In the genomic region with DNA sequence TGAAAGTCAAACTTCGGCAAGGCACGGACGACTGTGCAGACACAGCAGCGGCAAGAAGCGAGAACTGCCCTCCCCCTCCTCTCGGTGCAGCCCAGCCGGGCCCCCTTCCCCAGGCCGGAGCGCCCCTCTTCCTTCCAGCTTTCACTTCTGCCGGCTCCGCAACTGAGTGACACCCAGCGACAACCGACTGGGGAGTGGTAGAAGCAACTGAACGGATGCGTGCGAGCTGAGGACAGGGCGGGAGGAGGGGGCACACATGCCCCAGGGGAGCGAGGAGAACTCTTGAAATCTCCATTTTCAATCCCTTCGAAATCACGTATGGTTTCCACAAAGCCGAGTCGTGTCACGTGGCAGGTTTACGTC, we compare ENCODE assay signal across 26 cellular contexts.
A peak's percentile ranks its signal among the peaks of the same experiment; 100 is the strongest.
DNase-seq lines count a peak whose midpoint lies in the region; ATAC-seq, FAIRE-seq and TF ChIP-seq lines count a peak whose summit lies in the region.
"Had no signal": no experiment of that assay in that cellular context is flagged by ENCODE, and none has a peak within 500 bp of the region (broad histone marks: within the 10 kb centered on the region; RNA-seq: fewer than 3 reads in every experiment).

No MANE protein-coding gene starts in this region.

- DNase-seq in activated effector memory CD4-positive, alpha-beta T cell treated with anti-CD3 and anti-CD28 coated beads, Interleukin-2, amount 50 U/mL, for 16 hours: peak; percentile 25
- no peak for DNase-seq in activated effector memory CD4-positive, alpha-beta T cell treated with Interleukin-2 at 50 U/mL for 16 hours
- DNase-seq in PC-9: no peak
- DNase-seq in kidney: peak; percentile 66
- DNase-seq in upper lobe of left lung: peak; percentile 12 to 54
- DNase-seq in NCI-H2227 treated with DMSO at 0.1 percent for 48 hours (lab: John Stamatoyannopoulos, UW): no peak
- DNase-seq: activated gamma-delta T cell; amniotic stem cell; esophagus squamous epithelium; GDM1; GOT3; mesenchymal stem cell; NCI-H1694; NCI-H2171; NCI-H524 treated with DMSO at 0.1 percent for 48 hours; stimulated activated CD4-positive, alpha-beta T cell treated with anti-CD3 and anti-CD28 coated beads, Interleukin-4, amount 100 ng/mL, for 4 hours; stomach; transverse colon had no signal

- no peak for TF ChIP-seq CTCF in PC-9 (conservative IDR thresholded peaks at IDR 0.05)
- no peak for TF ChIP-seq CTCF in kidney (IDR thresholded peaks at IDR 0.05; ENCODE audit: borderline replicate concordance, extremely low read depth, insufficient read depth)
- no peak for TF ChIP-seq CTCF in upper lobe of left lung (IDR thresholded peaks at IDR 0.05)

- H3K4me3 ChIP-seq in PC-9 (no peak overlapping the region), kidney (ENCODE audit: low read length in 2 of 2) (no peak overlapping the region), upper lobe of left lung (no peak overlapping the region)
- H3K4me3 ChIP-seq: breast epithelium, coronary artery, esophagus squamous epithelium, gastrocnemius medialis, stomach, transverse colon had no signal

- no peak overlapping the region for H3K9ac ChIP-seq in kidney (ENCODE audit: low read length in 2 of 2)

- FAIRE-seq in kidney (lab: Jason Lieb, UNC): no peak
- FAIRE-seq: GM18507, keratinocyte had no signal

- peaks cover 11% of the 10 kb centered on the region for H3F3A ChIP-seq in PC-9 (ENCODE audit: insufficient read depth, low read depth)

- POLR2A ChIA-PET in PC-9 (lab: Charles Lee; ENCODE audit: unreplicated experiment): no interaction called here

- WGBS in upper lobe of left lung, 2 donors: 90 to 94% methylated on average over 24 of the region's 24 CpGs

- H4K20me1 ChIP-seq in PC-9 (ENCODE audit: insufficient read depth): no peaks in the 10 kb centered on the region

- intact Hi-C loops in PC-9 (cut with micrococcal nuclease; ENCODE audit: unreplicated experiment) (no loop called here), kidney (cut with DNase I) (no loop called here)

- BruUV-seq in PC-9 (replicated peaks; lab: Mats Ljungman, UMichigan): TSS peak; percentile 21

- H3K36me3 ChIP-seq in PC-9 (ENCODE audit: low read depth) (peaks cover 11% of the 10 kb centered on the region), kidney (ENCODE audit: control insufficient read depth in 1 of 2, insufficient read depth in 2 of 2, low read length in 2 of 2) (peaks cover 7 to 27% of the 10 kb centered on the region in 2 donors), upper lobe of left lung (peaks cover 9 to 57% (median 31%) of the 10 kb centered on the region in 4 donors)
- H3K36me3 ChIP-seq: breast epithelium had no signal

- no peak for TF ChIP-seq POLR2A in upper lobe of left lung (IDR thresholded peaks at IDR 0.05)

- H3K27me3 ChIP-seq in PC-9 (ENCODE audit: insufficient read depth, low read depth) (no peaks in the 10 kb centered on the region), upper lobe of left lung (no peaks in the 10 kb centered on the region)
- H3K27me3 ChIP-seq: breast epithelium, esophagus squamous epithelium, gastrocnemius medialis, stomach, transverse colon had no signal

- no peak overlapping the region for H2AFZ ChIP-seq in PC-9

- no peaks in the 10 kb centered on the region for H3K9me3 ChIP-seq in PC-9 (ENCODE audit: insufficient read depth, low read depth)
- no peaks in the 10 kb centered on the region for H3K9me3 ChIP-seq in kidney (ENCODE audit: control insufficient read depth in 1 of 2, low read length in 2 of 2)
- no peaks in the 10 kb centered on the region for H3K9me3 ChIP-seq in upper lobe of left lung
- H3K9me3 ChIP-seq: breast epithelium, esophagus squamous epithelium, gastrocnemius medialis, stomach, transverse colon had no signal

- no peak for TF ChIP-seq EP300 in upper lobe of left lung (IDR thresholded peaks at IDR 0.05)

- H3K4me2 ChIP-seq in PC-9: no peak overlapping the region

- no peaks in the 10 kb centered on the region for H3K4me1 ChIP-seq in PC-9 (replicated peaks; ENCODE audit: insufficient read depth)
- H3K4me1 ChIP-seq in kidney (ENCODE audit: control insufficient read depth in 1 of 2, insufficient read depth in 1 of 2, low read depth in 1 of 2, low read length in 2 of 2): no peaks in the 10 kb centered on the region
- H3K4me1 ChIP-seq in upper lobe of left lung: peaks cover 0 to 10% (median 5%) of the 10 kb centered on the region in 4 donors
- H3K4me1 ChIP-seq: breast epithelium, esophagus squamous epithelium had no signal

- H3K79me2 ChIP-seq in PC-9 (ENCODE audit: low read depth): no peaks in the 10 kb centered on the region

- CTCF ChIA-PET in PC-9 (lab: Charles Lee): no interaction called here

- H3K27ac ChIP-seq in PC-9: no peak overlapping the region
- H3K27ac ChIP-seq in kidney (ENCODE audit: low read depth in 2 of 2, low read length in 2 of 2): no peak overlapping the region
- no peak overlapping the region for H3K27ac ChIP-seq in upper lobe of left lung
- H3K27ac ChIP-seq: breast epithelium, coronary artery, esophagus squamous epithelium, stomach, transverse colon had no signal

- ATAC-seq in upper lobe of left lung (ENCODE audit: low FRiP score in 2 of 2): no peak
- ATAC-seq in HG03378 (IDR thresholded peaks at IDR 0.05; ENCODE audit: unreplicated experiment): no peak
- no peak for ATAC-seq in HG02763 (IDR thresholded peaks at IDR 0.05; ENCODE audit: unreplicated experiment)
- ATAC-seq: gastrocnemius medialis, SK-N-SH treated with all-trans-retinoic acid at 6 μM for 48 hours had no signal

- H3K9me2 ChIP-seq in PC-9 (ENCODE audit: insufficient read depth): no peaks in the 10 kb centered on the region

Comparison
In these comparisons a context has a peak if more than half of its experiments do, and no peak if none do; other contexts are left out.
1. DNase-seq: peak in activated effector memory CD4-positive, alpha-beta T cell treated with anti-CD3 and anti-CD28 coated beads, Interleukin-2, amount 50 U/mL, for 16 hours (single experiment), kidney (single experiment) and upper lobe of left lung (2 of 2); none in activated effector memory CD4-positive, alpha-beta T cell treated with Interleukin-2 at 50 U/mL for 16 hours (single experiment), PC-9 (0 of 2) and NCI-H2227 treated with DMSO at 0.1 percent for 48 hours (single experiment).